14 cellular contexts compared by ENCODE assay signal in genomic region chr9:95080961-95081658, GRCh38.
A peak's percentile ranks its signal among the peaks of the same experiment; 100 is the strongest.
DNase-seq lines count a peak whose midpoint lies in the region; ATAC-seq and TF ChIP-seq lines count a peak whose summit lies in the region.
"Had no signal": no experiment of that assay in that cellular context is flagged by ENCODE, and none has a peak within 500 bp of the region (broad histone marks: within the 10 kb centered on the region; RNA-seq: fewer than 3 reads in every experiment).

No MANE protein-coding gene starts in this region.

- TF ChIP-seq CTCF in WTC11 (IDR thresholded peaks at IDR 0.05) (no peak), gastroesophageal sphincter (IDR thresholded peaks at IDR 0.05) (no peak), tibial artery (IDR thresholded peaks at IDR 0.05) (no peak), OCI-LY7 (conservative IDR thresholded peaks at IDR 0.05; ENCODE audit: low read length) (no peak)

- no peak for TF ChIP-seq POLR2A in gastroesophageal sphincter (IDR thresholded peaks at IDR 0.05)

- no peak for TF ChIP-seq EP300 in gastroesophageal sphincter (IDR thresholded peaks at IDR 0.05)

- H2AK5ac ChIP-seq in neuronal stem cell (ENCODE audit: low read depth, low read length): peak overlapping the region; percentile 59

- H3K9me3 ChIP-seq in gastroesophageal sphincter (no peaks in the 10 kb centered on the region), neuronal stem cell (replicated peaks in 1 of 2; ENCODE audit: control insufficient read depth in 2 of 2, insufficient read depth in 1 of 2, low read depth in 1 of 2, low read length in 2 of 2) (peaks cover 0 to 5% of the 10 kb centered on the region in 2 donors), tibial artery (no peaks in the 10 kb centered on the region), OCI-LY7 (ENCODE audit: low read length) (no peaks in the 10 kb centered on the region)
- H3K9me3 ChIP-seq: SJSA1 had no signal

- H3K23ac ChIP-seq in neuronal stem cell (ENCODE audit: low read depth, low read length, poor library complexity): no peak overlapping the region

- H4K20me1 ChIP-seq in OCI-LY7 (ENCODE audit: insufficient read depth, low read length): no peaks in the 10 kb centered on the region

- peak overlapping the region; percentile 72; the same call in 1 of the 2 replicates for H3K27ac Mint-ChIP-seq in WTC11
- H3K27ac Mint-ChIP-seq: activated naive CD4-positive, alpha-beta T cell treated with anti-CD3 and anti-CD28 coated beads, Interleukin-2, amount 50 U/mL, for 72 hours; CD8-positive, alpha-beta T cell had no signal

- H4K8ac ChIP-seq in neuronal stem cell (ENCODE audit: low read depth, low read length): no peak overlapping the region

- H3K27me3 ChIP-seq in gastroesophageal sphincter (no peaks in the 10 kb centered on the region), neuronal stem cell (ENCODE audit: control insufficient read depth in 3 of 3, insufficient read depth in 3 of 3, low read depth in 1 of 3, low read length in 3 of 3) (no peaks in the 10 kb centered on the region), tibial artery (no peaks in the 10 kb centered on the region)
- H3K27me3 ChIP-seq: SJSA1 had no signal

- 76 to 88% methylated on average over 4 to 16 of the region's 20 CpGs for WGBS in gastroesophageal sphincter (ENCODE audit: low coverage in 1 of 2), 2 donors
- no CpG with 5 or more reads among the region's 20 CpGs for WGBS in neuronal stem cell (ENCODE audit: extremely low coverage in 2 of 2, insufficient read length in 2 of 2, insufficient replicate concordance in 1 of 2), 2 donors

- H3K4me1 ChIP-seq in gastroesophageal sphincter: peaks cover 6 to 100% (median 39%) of the 10 kb centered on the region in 3 donors
- H3K4me1 ChIP-seq in neuronal stem cell (ENCODE audit: control insufficient read depth in 2 of 2, insufficient read depth in 1 of 2, low read depth in 1 of 2, low read length in 2 of 2): peaks cover 14 to 40% of the 10 kb centered on the region in 2 donors
- H3K4me1 ChIP-seq in tibial artery: peaks cover 0 to 100% (median 73%) of the 10 kb centered on the region in 4 donors
- H3K4me1 ChIP-seq in OCI-LY7 (ENCODE audit: insufficient read depth, low read length, poor library complexity, severe bottlenecking): no peaks in the 10 kb centered on the region
- H3K4me1 ChIP-seq: SJSA1 had no signal

- ATAC-seq in WTC11 (no peak), gastroesophageal sphincter (no peak)
- ATAC-seq: activated naive CD4-positive, alpha-beta T cell treated with anti-CD3 and anti-CD28 coated beads, Interleukin-2, amount 50 U/mL, for 72 hours; CD8-positive, alpha-beta T cell had no signal

- intact Hi-C loops in tibial artery (cut with DNase I; ENCODE audit: low total_unique reads) (no loop called here), OCI-LY7 (cut with micrococcal nuclease; ENCODE audit: unreplicated experiment) (no loop called here)

- DNase-seq in WTC11 (ENCODE audit: low spot score) (no peak), neuronal stem cell (ENCODE audit: low spot score) (no peak), tibial artery (peak; percentile 17 to 66), NCI-H1694 treated with DMSO at 0.1 percent for 48 hours (lab: John Stamatoyannopoulos, UW) (no peak), T-helper 2 cell (no peak), OCI-LY7 (ENCODE audit: low spot score) (no peak)
- DNase-seq: CD8-positive, alpha-beta T cell; GF-D8; stimulated activated CD4-positive, alpha-beta T cell treated with anti-CD3 and anti-CD28 coated beads, Interleukin-4, amount 100 ng/mL, for 1 hour; stimulated activated naive CD4-positive, alpha-beta T cell had no signal

- no peak overlapping the region for H3K4me3 ChIP-seq in gastroesophageal sphincter
- no peak overlapping the region for H3K4me3 ChIP-seq in neuronal stem cell (ENCODE audit: low read length in 2 of 2)
- no peak overlapping the region for H3K4me3 ChIP-seq in tibial artery
- H3K4me3 ChIP-seq in OCI-LY7 (ENCODE audit: low read depth, low read length, poor library complexity, severe bottlenecking): no peak overlapping the region
- H3K4me3 ChIP-seq: SJSA1 had no signal

- H3K9me2 ChIP-seq in OCI-LY7 (ENCODE audit: insufficient read depth, low read length): no peaks in the 10 kb centered on the region

- no peak overlapping the region for H3K4me3 Mint-ChIP-seq in WTC11
- H3K4me3 Mint-ChIP-seq: CD8-positive, alpha-beta T cell had no signal

- H3K27ac ChIP-seq in gastroesophageal sphincter (peak overlapping the region; percentile 4 to 89 (median 80)), neuronal stem cell (replicated peaks; ENCODE audit: low read length) (peak overlapping the region; percentile 40), tibial artery (peak overlapping the region; percentile 79 to 93), OCI-LY7 (ENCODE audit: low read depth, low read length, poor library complexity, severe bottlenecking) (no peak overlapping the region)
- H3K27ac ChIP-seq: KMS-11, SJSA1 had no signal

- H4K91ac ChIP-seq in neuronal stem cell (ENCODE audit: low read depth, low read length, poor library complexity): no peak overlapping the region

- H2BK15ac ChIP-seq in neuronal stem cell (ENCODE audit: low read length): peak overlapping the region; percentile 34

- H3K36me3 ChIP-seq in gastroesophageal sphincter (peaks cover 0 to 61% of the 10 kb centered on the region in 2 donors), neuronal stem cell (replicated peaks in 1 of 2; ENCODE audit: control insufficient read depth in 2 of 2, insufficient read depth in 2 of 2, low read length in 2 of 2) (peaks cover 8 to 56% of the 10 kb centered on the region in 2 donors), tibial artery (peaks cover 31 to 62% (median 60%) of the 10 kb centered on the region in 3 donors), OCI-LY7 (ENCODE audit: insufficient read depth, low read length) (no peaks in the 10 kb centered on the region)

- H3K9ac ChIP-seq in neuronal stem cell (ENCODE audit: low read depth, low read length, poor library complexity): peak overlapping the region; percentile 72
- H3K9ac ChIP-seq: KMS-11 had no signal

- H2AFZ ChIP-seq in neuronal stem cell (ENCODE audit: low read length) (no peak overlapping the region), OCI-LY7 (ENCODE audit: low read length) (no peak overlapping the region)

- H3K36me3 Mint-ChIP-seq in WTC11: no peaks in the 10 kb centered on the region; the same call in 1 of the 2 replicates
- H3K36me3 Mint-ChIP-seq: activated naive CD4-positive, alpha-beta T cell treated with anti-CD3 and anti-CD28 coated beads, Interleukin-2, amount 50 U/mL, for 72 hours had no signal

- no peak overlapping the region for H2BK5ac ChIP-seq in neuronal stem cell (ENCODE audit: low read length)

- H3K79me1 ChIP-seq in neuronal stem cell (ENCODE audit: low read depth, low read length): peaks cover 3% of the 10 kb centered on the region

- CTCF ChIA-PET in WTC11 (lab: Charles Lee) (no interaction called here), OCI-LY7 (lab: Charles Lee; ENCODE audit: unreplicated experiment) (no interaction called here)

- H3K4ac ChIP-seq in neuronal stem cell (ENCODE audit: low read length): peak overlapping the region; percentile 25

- peak overlapping the region; percentile 9 for H3K14ac ChIP-seq in neuronal stem cell (ENCODE audit: low read length)

- POLR2A ChIA-PET in WTC11 (lab: Charles Lee): no interaction called here
- POLR2A ChIA-PET in OCI-LY7 (lab: Charles Lee): no interaction called here

- H2BK120ac ChIP-seq in neuronal stem cell (ENCODE audit: low read depth, low read length): no peak overlapping the region

- H3K18ac ChIP-seq in neuronal stem cell (ENCODE audit: low read length): peak overlapping the region; percentile 69

- H3K4me2 ChIP-seq in neuronal stem cell (ENCODE audit: insufficient read depth, low read length, poor library complexity, severe bottlenecking) (no peak overlapping the region), OCI-LY7 (ENCODE audit: low read length) (no peak overlapping the region)
- H3K4me2 ChIP-seq: KMS-11 had no signal

- peaks cover 27% of the 10 kb centered on the region for H3K4me1 Mint-ChIP-seq in WTC11

- no peak overlapping the region for H2BK12ac ChIP-seq in neuronal stem cell (ENCODE audit: low read length)

- H3K79me2 ChIP-seq in OCI-LY7 (ENCODE audit: insufficient read depth, low read depth, low read length): no peaks in the 10 kb centered on the region

- no peaks in the 10 kb centered on the region for H3K9me3 Mint-ChIP-seq in WTC11
- H3K9me3 Mint-ChIP-seq: activated naive CD4-positive, alpha-beta T cell treated with anti-CD3 and anti-CD28 coated beads, Interleukin-2, amount 50 U/mL, for 72 hours; CD8-positive, alpha-beta T cell had no signal

- no TSS peak for BruUV-seq in OCI-LY7 (replicated peaks; lab: Mats Ljungman, UMichigan)

- H3K27me3 Mint-ChIP-seq in WTC11 (ENCODE audit: low read depth): no peaks in the 10 kb centered on the region

TF ChIP-seq in WTC11, 78 proteins besides CTCF, POLR2A, EP300 and RAD21:
- TF ChIP-seq ZNF219 (CRISPR knock-in tag; IDR thresholded peaks at IDR 0.05; ENCODE audit: borderline replicate concordance) (no peak), PRDM15 (CRISPR knock-in tag; IDR thresholded peaks at IDR 0.05) (no peak)

Comparison
In these comparisons a context has a peak if more than half of its experiments do, and no peak if none do; other contexts are left out.
1. DNase-seq: peak in tibial artery (2 of 2); none in WTC11 (single experiment), neuronal stem cell (single experiment), NCI-H1694 treated with DMSO at 0.1 percent for 48 hours (single experiment), T-helper 2 cell (0 of 5) and OCI-LY7 (single experiment).